In genomic region chr3:50264964-50265485, GRCh38 we compare ENCODE assay signal across 1 cellular context.
TF ChIP-seq lines count a peak whose summit lies in the region.

No MANE protein-coding gene starts in this region.

TF ChIP-seq in HepG2, 621 proteins besides CTCF, POLR2A, EP300 and RAD21 (continued from another document):
- TF ChIP-seq KIAA2018 (CRISPR knock-in tag; IDR thresholded peaks at IDR 0.05; ENCODE audit: borderline replicate concordance) (no peak), ZNF780A (CRISPR knock-in tag; IDR thresholded peaks at IDR 0.05) (no peak), SAP130 (CRISPR knock-in tag; IDR thresholded peaks at IDR 0.05; ENCODE audit: low read depth) (0 out of 2 replicates have a peak, but pooled peaks have one; percentile 39), YEATS4 (CRISPR knock-in tag; IDR thresholded peaks at IDR 0.05; ENCODE audit: borderline replicate concordance) (no peak), TRIM24 (CRISPR knock-in tag; IDR thresholded peaks at IDR 0.05) (no peak), SMC3 (IDR thresholded peaks at IDR 0.05; ENCODE audit: low read length) (no peak), ZNF670 (CRISPR knock-in tag; IDR thresholded peaks at IDR 0.05; ENCODE audit: borderline replicate concordance) (no peak), ZNF747 (CRISPR knock-in tag; IDR thresholded peaks at IDR 0.05; ENCODE audit: borderline replicate concordance) (no peak), DBP (CRISPR knock-in tag; IDR thresholded peaks at IDR 0.05; ENCODE audit: not compliant biosample characterization) (no peak), FOXP4 (CRISPR knock-in tag; IDR thresholded peaks at IDR 0.05) (peak; percentile 6; the same call in 1 of the 2 replicates), ZNF740 (CRISPR knock-in tag; IDR thresholded peaks at IDR 0.05) (no peak), AKNA (CRISPR knock-in tag; IDR thresholded peaks at IDR 0.05; ENCODE audit: borderline replicate concordance) (no peak), SNRNP70 (IDR thresholded peaks at IDR 0.05; ENCODE audit: low read depth, low read length) (no peak), ZNF556 (CRISPR knock-in tag; IDR thresholded peaks at IDR 0.05; ENCODE audit: borderline replicate concordance) (no peak), ATF7-NPFF (CRISPR knock-in tag; IDR thresholded peaks at IDR 0.05; ENCODE audit: low read depth) (0 out of 2 replicates have a peak, but pooled peaks have one; percentile 20), HNRNPL (IDR thresholded peaks at IDR 0.05; ENCODE audit: low read depth, low read length) (peak; percentile 56; the same call in 1 of the 2 replicates), GFI1 (CRISPR knock-in tag; IDR thresholded peaks at IDR 0.05; ENCODE audit: borderline replicate concordance) (no peak), ZNF768 (CRISPR knock-in tag; IDR thresholded peaks at IDR 0.05) (no peak), ZBTB1 (CRISPR knock-in tag; IDR thresholded peaks at IDR 0.05; ENCODE audit: borderline replicate concordance) (no peak), NFIB (CRISPR knock-in tag; IDR thresholded peaks at IDR 0.05; ENCODE audit: borderline replicate concordance) (no peak), ZNF576 (CRISPR knock-in tag; IDR thresholded peaks at IDR 0.05) (no peak), RBFOX2 (IDR thresholded peaks at IDR 0.05; ENCODE audit: low read depth, low read length) (0 out of 2 replicates have a peak, but pooled peaks have one; percentile 42), ZNF616 (CRISPR knock-in tag; IDR thresholded peaks at IDR 0.05; ENCODE audit: low read depth) (no peak), ZFY (CRISPR knock-in tag; IDR thresholded peaks at IDR 0.05) (0 out of 2 replicates have a peak, but pooled peaks have one; percentile 9), ZNF367 (CRISPR knock-in tag; IDR thresholded peaks at IDR 0.05; ENCODE audit: borderline replicate concordance) (0 out of 2 replicates have a peak, but pooled peaks have one; percentile 40), POGZ (CRISPR knock-in tag; IDR thresholded peaks at IDR 0.05) (0 out of 2 replicates have a peak, but pooled peaks have one; percentile 10), SOX5 (CRISPR knock-in tag; IDR thresholded peaks at IDR 0.05; ENCODE audit: borderline replicate concordance) (0 out of 2 replicates have a peak, but pooled peaks have one; percentile 6), NONO (IDR thresholded peaks at IDR 0.05) (no peak), NONO (CRISPR knock-in tag; conservative IDR thresholded peaks at IDR 0.05) (peak; percentile 54; the same call in 1 of the 2 replicates), CBX1 (IDR thresholded peaks at IDR 0.05; ENCODE audit: low read depth) (peak; percentile 30), HMGXB4 (CRISPR knock-in tag; IDR thresholded peaks at IDR 0.05; ENCODE audit: borderline replicate concordance in 1 of 2, low read depth in 1 of 2) (peak in 1 of 2 experiments; percentile 23; a peak in 1 of 4 replicates), ZNF460 (CRISPR knock-in tag; IDR thresholded peaks at IDR 0.05; ENCODE audit: borderline replicate concordance) (no peak), ARNTL (CRISPR knock-in tag; IDR thresholded peaks at IDR 0.05) (no peak; the same call in 1 of the 2 replicates), FOXA1 (IDR thresholded peaks at IDR 0.05) (no peak), FOXA1 (CRISPR knock-in tag; IDR thresholded peaks at IDR 0.05) (no peak), TBL1XR1 (IDR thresholded peaks at IDR 0.05; ENCODE audit: borderline replicate concordance, low read length, partially characterized antibody) (no peak), PRDM4 (CRISPR knock-in tag; IDR thresholded peaks at IDR 0.05; ENCODE audit: borderline replicate concordance) (no peak), XRCC5 (optimal IDR thresholded peaks at IDR 0.05; ENCODE audit: low read length) (no peak), TSC22D2 (CRISPR knock-in tag; IDR thresholded peaks at IDR 0.05; ENCODE audit: borderline replicate concordance) (no peak)
